8 cellular contexts compared by ENCODE assay signal in the genomic region with DNA sequence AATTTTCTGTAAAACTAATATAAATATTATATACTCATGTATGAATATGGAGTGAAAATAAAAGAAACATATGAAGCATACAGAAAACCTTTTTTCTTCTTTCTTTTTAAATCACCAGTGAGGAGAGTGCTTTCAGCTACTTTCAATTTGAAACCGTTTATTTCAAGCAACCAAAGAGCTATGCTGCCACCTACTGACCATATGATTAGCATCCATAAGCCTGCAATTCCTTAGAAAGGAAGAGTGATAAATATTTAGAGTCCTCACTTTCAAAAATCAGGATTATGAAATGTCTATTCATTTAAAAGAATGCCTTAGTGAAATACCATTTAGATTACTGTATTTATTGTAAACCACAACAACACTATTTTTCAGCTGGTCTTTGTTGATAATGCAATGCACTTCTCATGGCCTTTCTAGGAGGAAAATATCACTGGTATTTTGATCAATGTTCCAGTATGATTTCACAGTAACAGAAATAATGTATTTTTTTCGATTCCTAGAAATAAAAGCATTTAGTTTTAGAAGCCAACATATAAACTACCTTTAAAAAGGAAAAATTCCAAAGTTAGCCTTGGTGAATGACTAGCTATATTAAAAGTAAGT.
DNase-seq lines count a peak whose midpoint lies in the region; ATAC-seq and TF ChIP-seq lines count a peak whose summit lies in the region.

No MANE protein-coding gene starts in this region.

- H3K14ac ChIP-seq in neuronal stem cell (ENCODE audit: low read length) = no peak overlapping the region

- H2BK12ac ChIP-seq in neuronal stem cell (ENCODE audit: low read length) = no peak overlapping the region

- no peak overlapping the region for H4K8ac ChIP-seq in neuronal stem cell (ENCODE audit: low read depth, low read length)

- no peaks in the 10 kb centered on the region for H3K4me1 ChIP-seq in esophagus squamous epithelium
- H3K4me1 ChIP-seq in neuronal stem cell (ENCODE audit: control insufficient read depth in 2 of 2, insufficient read depth in 1 of 2, low read depth in 1 of 2, low read length in 2 of 2) = no peaks in the 10 kb centered on the region

- no peak overlapping the region for H3K4me3 ChIP-seq in esophagus squamous epithelium
- H3K4me3 ChIP-seq in neuronal stem cell (ENCODE audit: low read length in 2 of 2) = no peak overlapping the region
- no peak overlapping the region for H3K4me3 ChIP-seq in MG63

- intact Hi-C loops in esophagus squamous epithelium (cut with DNase I) = no loop called here

- H2BK120ac ChIP-seq in neuronal stem cell (ENCODE audit: low read depth, low read length) = no peak overlapping the region

- H4K91ac ChIP-seq in neuronal stem cell (ENCODE audit: low read depth, low read length, poor library complexity) = no peak overlapping the region

- H2BK5ac ChIP-seq in neuronal stem cell (ENCODE audit: low read length) = no peak overlapping the region

- no peak overlapping the region for H3K18ac ChIP-seq in neuronal stem cell (ENCODE audit: low read length)

- peak; percentile 93 for ATAC-seq in HG02678 (IDR thresholded peaks at IDR 0.05; ENCODE audit: unreplicated experiment)

- no peak overlapping the region for H3K4ac ChIP-seq in neuronal stem cell (ENCODE audit: low read length)

- H3K4me2 ChIP-seq in neuronal stem cell (ENCODE audit: insufficient read depth, low read length, poor library complexity, severe bottlenecking) = no peak overlapping the region

- in situ Hi-C loops in GM13976 (cut with MboI; ENCODE audit: low sequenced_read_pairs, unreplicated experiment) = no loop called here

- H3K79me1 ChIP-seq in neuronal stem cell (ENCODE audit: low read depth, low read length) = no peaks in the 10 kb centered on the region

- peak; percentile 70 for TF ChIP-seq CTCF in GM13976 (IDR thresholded peaks at IDR 0.05; ENCODE audit: borderline replicate concordance, control extremely low read depth, extremely low read depth, insufficient read depth, missing control alignments)
- peak; percentile 27 to 72 (median 54) for TF ChIP-seq CTCF in esophagus squamous epithelium (IDR thresholded peaks at IDR 0.05)

- H2AFZ ChIP-seq in neuronal stem cell (ENCODE audit: low read length) = peak overlapping the region; percentile 6

- DNase-seq in AG20443 (ENCODE audit: low spot score) (peak; percentile 36), GM13976 (ENCODE audit: low spot score) (peak; percentile 29), NAMALWA (ENCODE audit: low spot score) (peak; percentile 73), SIG-M5 treated with dmso at 0.1 percent for 504 hours (lab: John Stamatoyannopoulos, UW; ENCODE audit: unreplicated experiment) (peak; percentile 72), esophagus squamous epithelium (lab: John Stamatoyannopoulos, UW) (no peak), neuronal stem cell (ENCODE audit: low spot score) (peak; percentile 67), MG63 (no peak)

- no peak overlapping the region for H2AK5ac ChIP-seq in neuronal stem cell (ENCODE audit: low read depth, low read length)

- H3K9ac ChIP-seq in neuronal stem cell (ENCODE audit: low read depth, low read length, poor library complexity) = no peak overlapping the region

- H3K27ac ChIP-seq in esophagus squamous epithelium = no peak overlapping the region
- H3K27ac ChIP-seq in neuronal stem cell (replicated peaks; ENCODE audit: low read length) = no peak overlapping the region

- H3K36me3 ChIP-seq in esophagus squamous epithelium = no peaks in the 10 kb centered on the region
- H3K36me3 ChIP-seq in neuronal stem cell (replicated peaks in 1 of 2; ENCODE audit: control insufficient read depth in 2 of 2, insufficient read depth in 2 of 2, low read length in 2 of 2) = no peaks in the 10 kb centered on the region
- no peaks in the 10 kb centered on the region for H3K36me3 ChIP-seq in MG63

- no peaks in the 10 kb centered on the region for H3K27me3 ChIP-seq in esophagus squamous epithelium
- H3K27me3 ChIP-seq in neuronal stem cell (ENCODE audit: control insufficient read depth in 3 of 3, insufficient read depth in 3 of 3, low read depth in 1 of 3, low read length in 3 of 3) = no peaks in the 10 kb centered on the region
- no peaks in the 10 kb centered on the region for H3K27me3 ChIP-seq in MG63

- TF ChIP-seq POLR2A in esophagus squamous epithelium (IDR thresholded peaks at IDR 0.05) = no peak

- 0% methylated on average over 2 of the region's 2 CpGs for WGBS in esophagus squamous epithelium, 2 donors
- WGBS in neuronal stem cell (ENCODE audit: extremely low coverage in 2 of 2, insufficient read length in 2 of 2, insufficient replicate concordance in 1 of 2), 2 donors = no CpG with 5 or more reads among the region's 2 CpGs

- H2BK15ac ChIP-seq in neuronal stem cell (ENCODE audit: low read length) = no peak overlapping the region

- H3K9me3 ChIP-seq in esophagus squamous epithelium (no peaks in the 10 kb centered on the region), neuronal stem cell (replicated peaks in 1 of 2; ENCODE audit: control insufficient read depth in 2 of 2, insufficient read depth in 1 of 2, low read depth in 1 of 2, low read length in 2 of 2) (no peaks in the 10 kb centered on the region), MG63 (no peaks in the 10 kb centered on the region)

- no peak overlapping the region for H3K23ac ChIP-seq in neuronal stem cell (ENCODE audit: low read depth, low read length, poor library complexity)

Comparison
In these comparisons a context has a peak if more than half of its experiments do, and no peak if none do; other contexts are left out.
1. DNase-seq: peak in AG20443 (single experiment), GM13976 (single experiment), NAMALWA (single experiment), SIG-M5 treated with dmso at 0.1 percent for 504 hours (single experiment) and neuronal stem cell (single experiment); none in esophagus squamous epithelium (single experiment) and MG63 (single experiment).